20 cellular contexts compared by ENCODE assay signal in the genomic region with DNA sequence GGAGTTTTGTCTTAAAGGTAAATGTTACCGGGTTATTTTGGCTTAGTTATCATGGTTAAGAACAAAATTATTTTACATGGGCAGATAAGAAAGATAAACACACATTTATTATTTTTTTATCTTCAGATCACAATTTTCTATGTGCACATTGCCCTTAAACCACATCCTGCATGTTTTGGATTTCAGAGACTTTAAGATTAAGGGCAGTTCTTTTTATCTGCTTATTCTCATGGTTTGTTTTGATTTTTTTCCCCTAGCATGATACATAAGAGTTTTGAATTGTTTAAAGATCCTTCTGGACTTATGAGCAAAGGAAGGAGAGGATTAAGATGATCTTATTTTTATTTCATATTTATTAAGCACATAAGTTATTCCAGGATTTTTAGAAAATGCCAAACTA.
"Had no signal": no experiment of that assay in that cellular context is flagged by ENCODE, and none has a peak within 500 bp of the region (broad histone marks: within the 10 kb centered on the region; RNA-seq: fewer than 3 reads in every experiment).

No MANE protein-coding gene starts in this region.

- H3K4me1 ChIP-seq: adrenal gland, left ventricle myocardium inferior, suprapubic skin, transverse colon, uterus had no signal

- DNase-seq: activated CD4-positive, alpha-beta T cell treated with anti-CD3 and anti-CD28 coated beads, Interleukin-2, amount 50 U/mL, for 4 hours; activated gamma-delta T cell; activated T-cell treated with anti-CD3 and anti-CD28 coated beads, Interleukin-2, amount 50 U/mL, for 72 hours; adrenal gland; dorsolateral prefrontal cortex; foreskin melanocyte; glutamatergic neuron; hypothalamus; kidney; left ventricle myocardium inferior; retina; stimulated activated naive CD8-positive, alpha-beta T cell treated with anti-CD3 and anti-CD28 coated beads, Interleukin-15, amount 100 ng/mL, for 72 hours; transverse colon; uterus had no signal

- H3K9me3 Mint-ChIP-seq: T-helper 2 cell treated with Interferon-gamma antibody and Interleukin-4, amounts not matched to agents 5 μg/mL and 100 μg/mL, for 36 hours had no signal

- H3K27me3 Mint-ChIP-seq: activated naive CD4-positive, alpha-beta T cell treated with anti-CD3 and anti-CD28 coated beads, Interleukin-2, amount 50 U/mL, for 24 hours; stimulated activated naive CD8-positive, alpha-beta T cell treated with anti-CD3 and anti-CD28 coated beads, Interleukin-15, amount 100 ng/mL, for 72 hours had no signal

- H3K4me3 ChIP-seq: adrenal gland, cardiac muscle cell, dorsolateral prefrontal cortex, left ventricle myocardium inferior, suprapubic skin, transverse colon, uterus had no signal

- ATAC-seq: activated T-cell treated with anti-CD3 and anti-CD28 coated beads, Interleukin-2, amount 50 U/mL, for 72 hours; stimulated activated naive CD8-positive, alpha-beta T cell treated with anti-CD3 and anti-CD28 coated beads, Interleukin-15, amount 100 ng/mL, for 72 hours had no signal

- H3K27me3 ChIP-seq: adrenal gland, cardiac muscle cell, dorsolateral prefrontal cortex, suprapubic skin, transverse colon, uterus had no signal

- H3K27ac Mint-ChIP-seq: activated naive CD4-positive, alpha-beta T cell treated with anti-CD3 and anti-CD28 coated beads, Interleukin-2, amount 50 U/mL, for 24 hours; activated T-cell treated with anti-CD3 and anti-CD28 coated beads, Interleukin-2, amount 50 U/mL, for 72 hours; stimulated activated naive CD8-positive, alpha-beta T cell treated with anti-CD3 and anti-CD28 coated beads, Interleukin-15, amount 100 ng/mL, for 72 hours; T-helper 2 cell treated with Interferon-gamma antibody and Interleukin-4, amounts not matched to agents 5 μg/mL and 100 μg/mL, for 36 hours had no signal

- H3K36me3 ChIP-seq: adrenal gland, cardiac muscle cell, left ventricle myocardium inferior, suprapubic skin, transverse colon, uterus had no signal

- H3K9me3 ChIP-seq: adrenal gland, suprapubic skin, transverse colon, uterus had no signal

- H3K27ac ChIP-seq: adrenal gland, cardiac muscle cell, dorsolateral prefrontal cortex, epithelial cell of prostate, left ventricle myocardium inferior, suprapubic skin, transverse colon, uterus had no signal

- H3K4me3 Mint-ChIP-seq: activated naive CD4-positive, alpha-beta T cell treated with anti-CD3 and anti-CD28 coated beads, Interleukin-2, amount 50 U/mL, for 24 hours; activated T-cell treated with anti-CD3 and anti-CD28 coated beads, Interleukin-2, amount 50 U/mL, for 72 hours; stimulated activated naive CD8-positive, alpha-beta T cell treated with anti-CD3 and anti-CD28 coated beads, Interleukin-15, amount 100 ng/mL, for 72 hours; T-helper 2 cell treated with Interferon-gamma antibody and Interleukin-4, amounts not matched to agents 5 μg/mL and 100 μg/mL, for 36 hours had no signal

- FAIRE-seq: kidney, TTC549 had no signal
